ENCODE assay signal across 24 cellular contexts in genomic region chr9:120860083-120860482, GRCh38. TPM values are rescaled to one million over a fixed set of nuclear protein-coding genes. Genes with fewer than 3 reads are reported as not detected.
A peak's percentile ranks its signal among the peaks of the same experiment; 100 is the strongest.
DNase-seq lines count a peak whose midpoint lies in the region; ATAC-seq lines count a peak whose summit lies in the region.
"Had no signal": no experiment of that assay in that cellular context is flagged by ENCODE, and none has a peak within 500 bp of the region (broad histone marks: within the 10 kb centered on the region; RNA-seq: fewer than 3 reads in every experiment).

No MANE protein-coding gene starts in this region.

- peak; percentile 3 for DNase-seq in activated CD4-positive, alpha-beta memory T cell treated with anti-CD3 and anti-CD28 coated beads for 36 hours
- no peak for DNase-seq in activated CD4-positive, alpha-beta memory T cell treated with anti-CD3 and anti-CD28 coated beads, Interleukin-2, amount 10 ng/mL, durations not matched to agents 7 days and 5 days
- DNase-seq in DMS53 treated with DMSO at 0.1 percent for 48 hours (lab: John Stamatoyannopoulos, UW; ENCODE audit: unreplicated experiment) (peak; percentile 84), AML-193 (lab: John Stamatoyannopoulos, UW) (no peak)
- no peak for DNase-seq in stimulated activated CD4-positive, alpha-beta T cell treated with anti-CD3 and anti-CD28 coated beads, Interleukin-4, amount 100 ng/mL, for 1 hour
- DNase-seq: C1 segment of cervical spinal cord; CD4-positive, alpha-beta memory T cell; COR-L47; DMS79; EL; GDM1; HFFc6; KG1; MG63; NCI-H1105 treated with DMSO at 0.1 percent for 48 hours; NCI-H2029; NCI-H2227 treated with DMSO at 0.1 percent for 48 hours; NCI-H526 treated with DMSO at 0.1 percent for 48 hours; RPMI8226; SHP77 treated with DMSO at 0.1 percent for 48 hours had no signal

- POLR2A ChIA-PET in activated CD4-positive, alpha-beta memory T cell treated with anti-CD3 and anti-CD28 coated beads for 36 hours (lab: Charles Lee), result no interaction called here
- POLR2A ChIA-PET in activated CD4-positive, alpha-beta memory T cell treated with anti-CD3 and anti-CD28 coated beads, Interleukin-2, amount 10 ng/mL, durations not matched to agents 7 days and 5 days (lab: Charles Lee), result interaction anchor here (2.9 to 7.0 kb wide), 2 partner anchors 8 to 15 kb away, joined by 17 to 59 read pairs; partner anchors contain the start of gene PSMD5

- peaks cover 65% of the 10 kb centered on the region for H3K36me3 Mint-ChIP-seq in activated CD4-positive, alpha-beta memory T cell treated with anti-CD3 and anti-CD28 coated beads for 36 hours
- peaks cover 86% of the 10 kb centered on the region for H3K36me3 Mint-ChIP-seq in activated CD4-positive, alpha-beta memory T cell treated with anti-CD3 and anti-CD28 coated beads, Interleukin-2, amount 10 ng/mL, durations not matched to agents 7 days and 5 days (ENCODE audit: low read depth)
- H3K36me3 Mint-ChIP-seq in activated T-helper 17 cell treated with anti-CD3 and anti-CD28 coated beads, Interleukin-2, amount 50 U/mL, for 72 hours (ENCODE audit: low read depth), result peaks cover 95% of the 10 kb centered on the region
- H3K36me3 Mint-ChIP-seq in stimulated activated memory B cell treated with anti-CD40 and anti-IgM and Interleukin-4, amounts not matched to agents 10 μg/mL and 1 μg/mL and 100 μg/mL, for 72 hours, result peaks cover 52% of the 10 kb centered on the region

- H3K4me1 Mint-ChIP-seq in activated CD4-positive, alpha-beta memory T cell treated with anti-CD3 and anti-CD28 coated beads for 36 hours (ENCODE audit: low read depth), result no peaks in the 10 kb centered on the region
- H3K4me1 Mint-ChIP-seq in activated CD4-positive, alpha-beta memory T cell treated with anti-CD3 and anti-CD28 coated beads, Interleukin-2, amount 10 ng/mL, durations not matched to agents 7 days and 5 days, result peaks cover 3% of the 10 kb centered on the region
- H3K4me1 Mint-ChIP-seq in activated T-helper 17 cell treated with anti-CD3 and anti-CD28 coated beads, Interleukin-2, amount 50 U/mL, for 72 hours, result peaks cover 10% of the 10 kb centered on the region
- H3K4me1 Mint-ChIP-seq in stimulated activated memory B cell treated with anti-CD40 and anti-IgM and Interleukin-4, amounts not matched to agents 10 μg/mL and 1 μg/mL and 100 μg/mL, for 72 hours, result peaks cover 6% of the 10 kb centered on the region

- H3K27ac Mint-ChIP-seq in activated CD4-positive, alpha-beta memory T cell treated with anti-CD3 and anti-CD28 coated beads for 36 hours, result peak overlapping the region; percentile 42
- no peak overlapping the region for H3K27ac Mint-ChIP-seq in activated CD4-positive, alpha-beta memory T cell treated with anti-CD3 and anti-CD28 coated beads, Interleukin-2, amount 10 ng/mL, durations not matched to agents 7 days and 5 days
- peak overlapping the region; percentile 74 for H3K27ac Mint-ChIP-seq in activated T-helper 17 cell treated with anti-CD3 and anti-CD28 coated beads, Interleukin-2, amount 50 U/mL, for 72 hours
- peak overlapping the region; percentile 30 for H3K27ac Mint-ChIP-seq in stimulated activated memory B cell treated with anti-CD40 and anti-IgM and Interleukin-4, amounts not matched to agents 10 μg/mL and 1 μg/mL and 100 μg/mL, for 72 hours
- H3K27ac Mint-ChIP-seq: GM23338, HFFc6 had no signal

- CTCF ChIA-PET in activated CD4-positive, alpha-beta memory T cell treated with anti-CD3 and anti-CD28 coated beads for 36 hours (lab: Charles Lee), result interaction anchor here (0.6 to 1.3 kb wide), 2 partner anchors 14 to 66 kb away, joined by 3 to 4 read pairs; no protein-coding TSS in a partner anchor
- CTCF ChIA-PET in activated CD4-positive, alpha-beta memory T cell treated with anti-CD3 and anti-CD28 coated beads, Interleukin-2, amount 10 ng/mL, durations not matched to agents 7 days and 5 days (lab: Charles Lee), result interaction anchor here (1.0 kb wide), 2 partner anchors 14 to 200 kb away, joined by 3 read pairs; no protein-coding TSS in a partner anchor

- intact Hi-C loops in activated CD4-positive, alpha-beta memory T cell treated with anti-CD3 and anti-CD28 coated beads for 36 hours (cut with micrococcal nuclease), result no loop called here

- ATAC-seq in activated T-helper 17 cell treated with anti-CD3 and anti-CD28 coated beads, Interleukin-2, amount 50 U/mL, for 72 hours (replicated peaks), result no peak
- ATAC-seq in stimulated activated memory B cell treated with anti-CD40 and anti-IgM and Interleukin-4, amounts not matched to agents 10 μg/mL and 1 μg/mL and 100 μg/mL, for 72 hours, result no peak
- ATAC-seq: GM12878, GM23338 had no signal

- no peaks in the 10 kb centered on the region for H3K9me3 Mint-ChIP-seq in activated CD4-positive, alpha-beta memory T cell treated with anti-CD3 and anti-CD28 coated beads for 36 hours
- no peaks in the 10 kb centered on the region for H3K9me3 Mint-ChIP-seq in activated CD4-positive, alpha-beta memory T cell treated with anti-CD3 and anti-CD28 coated beads, Interleukin-2, amount 10 ng/mL, durations not matched to agents 7 days and 5 days
- no peaks in the 10 kb centered on the region for H3K9me3 Mint-ChIP-seq in activated T-helper 17 cell treated with anti-CD3 and anti-CD28 coated beads, Interleukin-2, amount 50 U/mL, for 72 hours
- H3K9me3 Mint-ChIP-seq in stimulated activated memory B cell treated with anti-CD40 and anti-IgM and Interleukin-4, amounts not matched to agents 10 μg/mL and 1 μg/mL and 100 μg/mL, for 72 hours, result no peaks in the 10 kb centered on the region
- H3K9me3 Mint-ChIP-seq: CD4-positive, alpha-beta memory T cell; GM23338; HFFc6 had no signal

- no peaks in the 10 kb centered on the region for H3K27me3 Mint-ChIP-seq in activated CD4-positive, alpha-beta memory T cell treated with anti-CD3 and anti-CD28 coated beads for 36 hours
- H3K27me3 Mint-ChIP-seq in activated CD4-positive, alpha-beta memory T cell treated with anti-CD3 and anti-CD28 coated beads, Interleukin-2, amount 10 ng/mL, durations not matched to agents 7 days and 5 days, result no peaks in the 10 kb centered on the region
- H3K27me3 Mint-ChIP-seq in activated T-helper 17 cell treated with anti-CD3 and anti-CD28 coated beads, Interleukin-2, amount 50 U/mL, for 72 hours, result no peaks in the 10 kb centered on the region
- H3K27me3 Mint-ChIP-seq in stimulated activated memory B cell treated with anti-CD40 and anti-IgM and Interleukin-4, amounts not matched to agents 10 μg/mL and 1 μg/mL and 100 μg/mL, for 72 hours, result no peaks in the 10 kb centered on the region
- H3K27me3 Mint-ChIP-seq: CD4-positive, alpha-beta memory T cell had no signal

- no peak overlapping the region for H3K4me3 Mint-ChIP-seq in activated CD4-positive, alpha-beta memory T cell treated with anti-CD3 and anti-CD28 coated beads for 36 hours
- H3K4me3 Mint-ChIP-seq in activated CD4-positive, alpha-beta memory T cell treated with anti-CD3 and anti-CD28 coated beads, Interleukin-2, amount 10 ng/mL, durations not matched to agents 7 days and 5 days, result no peak overlapping the region
- no peak overlapping the region for H3K4me3 Mint-ChIP-seq in activated T-helper 17 cell treated with anti-CD3 and anti-CD28 coated beads, Interleukin-2, amount 50 U/mL, for 72 hours
- no peak overlapping the region for H3K4me3 Mint-ChIP-seq in stimulated activated memory B cell treated with anti-CD40 and anti-IgM and Interleukin-4, amounts not matched to agents 10 μg/mL and 1 μg/mL and 100 μg/mL, for 72 hours
- H3K4me3 Mint-ChIP-seq: CD4-positive, alpha-beta memory T cell; GM23338; HFFc6 had no signal

RNA-seq across cellular contexts. Expression of gene PHF19, which starts 16.9 kb away (rescaled TPM):
- total RNA-seq in activated CD4-positive, alpha-beta memory T cell treated with anti-CD3 and anti-CD28 coated beads for 36 hours, result 100 to 1,000 TPM; 183 to 189 TPM
- 100 to 1,000 TPM; 229 TPM for total RNA-seq in activated CD4-positive, alpha-beta memory T cell treated with anti-CD3 and anti-CD28 coated beads, Interleukin-2, amount 10 ng/mL, durations not matched to agents 7 days and 5 days
- total RNA-seq in activated T-helper 17 cell treated with anti-CD3 and anti-CD28 coated beads, Interleukin-2, amount 50 U/mL, for 72 hours, result 100 to 1,000 TPM; 236 to 258 TPM

RNA-seq across cellular contexts. Expression of gene PSMD5, which starts 17.4 kb away (rescaled TPM):
- 10 to 100 TPM; 69.7 to 71.0 TPM for total RNA-seq in activated CD4-positive, alpha-beta memory T cell treated with anti-CD3 and anti-CD28 coated beads for 36 hours
- total RNA-seq in activated CD4-positive, alpha-beta memory T cell treated with anti-CD3 and anti-CD28 coated beads, Interleukin-2, amount 10 ng/mL, durations not matched to agents 7 days and 5 days, result 10 to 100 TPM; 51.8 to 64.0 TPM
- 10 to 100 TPM; 60.2 to 62.8 TPM for total RNA-seq in activated T-helper 17 cell treated with anti-CD3 and anti-CD28 coated beads, Interleukin-2, amount 50 U/mL, for 72 hours

Comparison
In these comparisons a context has a peak if more than half of its experiments do, and no peak if none do; other contexts are left out.
1. DNase-seq: peak in activated CD4-positive, alpha-beta memory T cell treated with anti-CD3 and anti-CD28 coated beads for 36 hours (single experiment) and DMS53 treated with DMSO at 0.1 percent for 48 hours (single experiment); none in activated CD4-positive, alpha-beta memory T cell treated with anti-CD3 and anti-CD28 coated beads, Interleukin-2, amount 10 ng/mL, durations not matched to agents 7 days and 5 days (single experiment), AML-193 (0 of 2) and stimulated activated CD4-positive, alpha-beta T cell treated with anti-CD3 and anti-CD28 coated beads, Interleukin-4, amount 100 ng/mL, for 1 hour (single experiment).